Comparison of ENCODE assay signal across 8 cellular contexts in genomic region chr1:181424786-181425403, GRCh38. TPM values are rescaled to one million over a fixed set of nuclear protein-coding genes. Genes with fewer than 3 reads are reported as not detected.
DNase-seq lines count a peak whose midpoint lies in the region; ATAC-seq and TF ChIP-seq lines count a peak whose summit lies in the region.

No MANE protein-coding gene starts in this region.

- ATAC-seq in HG03025 (IDR thresholded peaks at IDR 0.05; ENCODE audit: low FRiP score, unreplicated experiment) (peak; percentile 52), GM19463 (IDR thresholded peaks at IDR 0.05; ENCODE audit: unreplicated experiment) (no peak)

- peaks cover 0 to 3% (median 0%) of the 10 kb centered on the region in 4 donors for H3K4me1 ChIP-seq in liver (ENCODE audit: control insufficient read depth in 4 of 4, insufficient read depth in 4 of 4, low read length in 3 of 4)

- WGBS in liver: 15% methylated on average over 16 of the region's 16 CpGs

- H3K27ac ChIP-seq in coronary artery: no peak overlapping the region
- no peak overlapping the region for H3K27ac ChIP-seq in liver (ENCODE audit: low read depth in 1 of 2, low read length in 2 of 2)

- H3K36me3 ChIP-seq in liver (ENCODE audit: control insufficient read depth in 4 of 4, insufficient read depth in 3 of 4, low read depth in 1 of 4, low read length in 3 of 4): no peaks in the 10 kb centered on the region

- H3K27me3 ChIP-seq in liver (ENCODE audit: control insufficient read depth in 4 of 4, insufficient read depth in 4 of 4, low read length in 3 of 4): peaks cover 0 to 7% (median 0%) of the 10 kb centered on the region in 4 donors

- DNase-seq in DMS53 (lab: John Stamatoyannopoulos, UW) (peak; percentile 87), NCI-H460 (ENCODE audit: extremely low read depth, low read depth) (peak; percentile 79), coronary artery (ENCODE audit: low spot score) (no peak)
- DNase-seq in activated CD4-positive, alpha-beta T cell treated with anti-CD3 and anti-CD28 coated beads for 48 hours: peak; percentile 87
- DNase-seq in stimulated activated CD4-positive, alpha-beta T cell treated with anti-CD3 and anti-CD28 coated beads, TNF-alpha, amount 100 ng/mL, for 48 hours (ENCODE audit: low read depth in 3 of 3): peak; percentile 52 to 74 (median 69)

- H3K9me3 ChIP-seq in liver (ENCODE audit: control insufficient read depth in 4 of 4, low read length in 3 of 4): no peaks in the 10 kb centered on the region

- TF ChIP-seq CTCF in coronary artery (IDR thresholded peaks at IDR 0.05) (peak; percentile 78), liver (IDR thresholded peaks at IDR 0.05; ENCODE audit: low read depth, low read length, missing input control) (peak; percentile 99)

- H3K4me3 ChIP-seq in coronary artery (no peak overlapping the region), liver (ENCODE audit: low read depth in 1 of 3, low read length in 3 of 3) (no peak overlapping the region)

- no peak overlapping the region for H3K9ac ChIP-seq in liver (ENCODE audit: low read depth in 1 of 2, low read length in 2 of 2)

- peak; percentile 87 to 88 for TF ChIP-seq RAD21 in liver (IDR thresholded peaks at IDR 0.05)

TF ChIP-seq in liver, 16 proteins besides CTCF, POLR2A, EP300 and RAD21:
- TF ChIP-seq GABPA (IDR thresholded peaks at IDR 0.05 in 1 of 2, conservative IDR thresholded peaks at IDR 0.05 in 1 of 2) (no peak), YY1 (IDR thresholded peaks at IDR 0.05) (no peak), HNF4A (conservative IDR thresholded peaks at IDR 0.05) (no peak), JUND (IDR thresholded peaks at IDR 0.05) (no peak), TAF1 (conservative IDR thresholded peaks at IDR 0.05) (no peak), FOXA2 (IDR thresholded peaks at IDR 0.05) (no peak), EGR1 (IDR thresholded peaks at IDR 0.05; ENCODE audit: low read depth in 2 of 2) (no peak), HNF4G (IDR thresholded peaks at IDR 0.05) (no peak), SP1 (IDR thresholded peaks at IDR 0.05) (no peak), ATF3 (IDR thresholded peaks at IDR 0.05) (no peak), RXRA (IDR thresholded peaks at IDR 0.05) (no peak), FOXA1 (IDR thresholded peaks at IDR 0.05) (no peak), MAX (IDR thresholded peaks at IDR 0.05) (no peak), NR2F2 (IDR thresholded peaks at IDR 0.05) (no peak)
- TF ChIP-seq, protein P1, sequence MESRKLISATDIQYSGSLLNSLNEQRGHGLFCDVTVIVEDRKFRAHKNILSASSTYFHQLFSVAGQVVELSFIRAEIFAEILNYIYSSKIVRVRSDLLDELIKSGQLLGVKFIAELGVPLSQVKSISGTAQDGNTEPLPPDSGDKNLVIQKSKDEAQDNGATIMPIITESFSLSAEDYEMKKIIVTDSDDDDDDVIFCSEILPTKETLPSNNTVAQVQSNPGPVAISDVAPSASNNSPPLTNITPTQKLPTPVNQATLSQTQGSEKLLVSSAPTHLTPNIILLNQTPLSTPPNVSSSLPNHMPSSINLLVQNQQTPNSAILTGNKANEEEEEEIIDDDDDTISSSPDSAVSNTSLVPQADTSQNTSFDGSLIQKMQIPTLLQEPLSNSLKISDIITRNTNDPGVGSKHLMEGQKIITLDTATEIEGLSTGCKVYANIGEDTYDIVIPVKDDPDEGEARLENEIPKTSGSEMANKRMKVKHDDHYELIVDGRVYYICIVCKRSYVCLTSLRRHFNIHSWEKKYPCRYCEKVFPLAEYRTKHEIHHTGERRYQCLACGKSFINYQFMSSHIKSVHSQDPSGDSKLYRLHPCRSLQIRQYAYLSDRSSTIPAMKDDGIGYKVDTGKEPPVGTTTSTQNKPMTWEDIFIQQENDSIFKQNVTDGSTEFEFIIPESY (IDR thresholded peaks at IDR 0.05): no peak
- TF ChIP-seq, protein P2, sequence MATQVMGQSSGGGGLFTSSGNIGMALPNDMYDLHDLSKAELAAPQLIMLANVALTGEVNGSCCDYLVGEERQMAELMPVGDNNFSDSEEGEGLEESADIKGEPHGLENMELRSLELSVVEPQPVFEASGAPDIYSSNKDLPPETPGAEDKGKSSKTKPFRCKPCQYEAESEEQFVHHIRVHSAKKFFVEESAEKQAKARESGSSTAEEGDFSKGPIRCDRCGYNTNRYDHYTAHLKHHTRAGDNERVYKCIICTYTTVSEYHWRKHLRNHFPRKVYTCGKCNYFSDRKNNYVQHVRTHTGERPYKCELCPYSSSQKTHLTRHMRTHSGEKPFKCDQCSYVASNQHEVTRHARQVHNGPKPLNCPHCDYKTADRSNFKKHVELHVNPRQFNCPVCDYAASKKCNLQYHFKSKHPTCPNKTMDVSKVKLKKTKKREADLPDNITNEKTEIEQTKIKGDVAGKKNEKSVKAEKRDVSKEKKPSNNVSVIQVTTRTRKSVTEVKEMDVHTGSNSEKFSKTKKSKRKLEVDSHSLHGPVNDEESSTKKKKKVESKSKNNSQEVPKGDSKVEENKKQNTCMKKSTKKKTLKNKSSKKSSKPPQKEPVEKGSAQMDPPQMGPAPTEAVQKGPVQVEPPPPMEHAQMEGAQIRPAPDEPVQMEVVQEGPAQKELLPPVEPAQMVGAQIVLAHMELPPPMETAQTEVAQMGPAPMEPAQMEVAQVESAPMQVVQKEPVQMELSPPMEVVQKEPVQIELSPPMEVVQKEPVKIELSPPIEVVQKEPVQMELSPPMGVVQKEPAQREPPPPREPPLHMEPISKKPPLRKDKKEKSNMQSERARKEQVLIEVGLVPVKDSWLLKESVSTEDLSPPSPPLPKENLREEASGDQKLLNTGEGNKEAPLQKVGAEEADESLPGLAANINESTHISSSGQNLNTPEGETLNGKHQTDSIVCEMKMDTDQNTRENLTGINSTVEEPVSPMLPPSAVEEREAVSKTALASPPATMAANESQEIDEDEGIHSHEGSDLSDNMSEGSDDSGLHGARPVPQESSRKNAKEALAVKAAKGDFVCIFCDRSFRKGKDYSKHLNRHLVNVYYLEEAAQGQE (IDR thresholded peaks at IDR 0.05): no peak
TF ChIP-seq in liver: peak in this region for 0.

RNA-seq across cellular contexts. Expression of gene CACNA1E, which starts 58.4 kb away (rescaled TPM):
- total RNA-seq in NCI-H460 (2014; rRNA removed; shearing (Covaris generic)): not detected in 2 replicates
- polyA plus RNA-seq in NCI-H460 (2014; cell fraction: nucleus; rRNA removed): not detected in 2 replicates
- total RNA-seq in liver: under 1 TPM; under 0.01 to 0.08 TPM
- polyA plus RNA-seq in liver: under 1 TPM in 1 of 2 donors, not detected in 1; 0.01 TPM
